ENCODE assay signal across 8 cellular contexts in genomic region chr5:177132504-177133118, GRCh38. TPM values are rescaled to one million over a fixed set of nuclear protein-coding genes. Genes with fewer than 3 reads are reported as not detected.
DNase-seq lines count a peak whose midpoint lies in the region; ATAC-seq and TF ChIP-seq lines count a peak whose summit lies in the region.

No MANE protein-coding gene starts in this region.

- peaks cover 9% of the 10 kb centered on the region for H3K36me3 Mint-ChIP-seq in T-cell
- peaks cover 50% of the 10 kb centered on the region for H3K36me3 Mint-ChIP-seq in effector memory CD8-positive, alpha-beta T cell (ENCODE audit: insufficient read depth)

- peak overlapping the region; percentile 85 to 93 for H3K27ac ChIP-seq in tibial artery

- CTCF ChIA-PET in T-cell (lab: Charles Lee), result no interaction called here

- peak; percentile 8 for ATAC-seq in GM21381 (IDR thresholded peaks at IDR 0.05; ENCODE audit: unreplicated experiment)
- peak; percentile 11 to 50 (median 30) for ATAC-seq in T-cell (replicated peaks in 1 of 4)
- peak; percentile 44 for ATAC-seq in effector memory CD8-positive, alpha-beta T cell (replicated peaks)
- peak; percentile 11 for ATAC-seq in mucosa of descending colon

- peak overlapping the region; percentile 25 to 84 (median 63) for H3K4me3 Mint-ChIP-seq in T-cell
- peak overlapping the region; percentile 82 to 84 for H3K4me3 Mint-ChIP-seq in effector memory CD8-positive, alpha-beta T cell

- peak overlapping the region; percentile 52 to 75 for H3K27ac Mint-ChIP-seq in T-cell
- H3K27ac Mint-ChIP-seq in effector memory CD8-positive, alpha-beta T cell, result peak overlapping the region; percentile 85 to 88

- POLR2A ChIA-PET in T-cell (lab: Charles Lee), result no interaction called here

- intact Hi-C loops in mucosa of descending colon (cut with DNase I, micrococcal nuclease), result no loop called here
- intact Hi-C loops in tibial artery (cut with DNase I; ENCODE audit: low total_unique reads), result no loop called here

- H3K27me3 Mint-ChIP-seq in T-cell, result no peaks in the 10 kb centered on the region
- no peaks in the 10 kb centered on the region for H3K27me3 Mint-ChIP-seq in effector memory CD8-positive, alpha-beta T cell

- no peaks in the 10 kb centered on the region for H3K9me3 ChIP-seq in mucosa of descending colon
- H3K9me3 ChIP-seq in tibial artery, result no peaks in the 10 kb centered on the region

- peaks cover 61 to 66% (median 61%) of the 10 kb centered on the region in 3 donors for H3K4me1 Mint-ChIP-seq in T-cell
- peaks cover 29 to 36% of the 10 kb centered on the region in 2 donors for H3K4me1 Mint-ChIP-seq in effector memory CD8-positive, alpha-beta T cell (ENCODE audit: low read depth in 2 of 2)

- H3K27me3 ChIP-seq in tibial artery, result no peaks in the 10 kb centered on the region

- no peak for TF ChIP-seq CTCF in mucosa of descending colon (IDR thresholded peaks at IDR 0.05)
- TF ChIP-seq CTCF in tibial artery (IDR thresholded peaks at IDR 0.05), result no peak

- H3K4me3 ChIP-seq in mucosa of descending colon (no peak overlapping the region), tibial artery (peak overlapping the region; percentile 64 to 87)

- H3K9me3 Mint-ChIP-seq in T-cell, result no peaks in the 10 kb centered on the region
- H3K9me3 Mint-ChIP-seq in effector memory CD8-positive, alpha-beta T cell, result no peaks in the 10 kb centered on the region

- peak; percentile 36 for DNase-seq in AG08396 (ENCODE audit: low spot score)
- DNase-seq in T-cell, result peak in 24 of 34 experiments; percentile 22 to 58 (median 38)
- DNase-seq in effector memory CD8-positive, alpha-beta T cell, result peak in 1 of 3 experiments; percentile 41
- peak in 1 of 3 donors; percentile 46 for DNase-seq in mucosa of descending colon
- DNase-seq in tibial artery, result peak in 1 of 2 donors; percentile 27
- DNase-seq in A172 (ENCODE audit: low spot score), result no peak
- no peak for DNase-seq in DMS153 treated with DMSO at 0.1 percent for 48 hours (lab: John Stamatoyannopoulos, UW; ENCODE audit: unreplicated experiment)

- H3K4me1 ChIP-seq in mucosa of descending colon (ENCODE audit: low read depth) (peaks cover 26% of the 10 kb centered on the region), tibial artery (peaks cover 0 to 42% (median 35%) of the 10 kb centered on the region in 4 donors)

- no peaks in the 10 kb centered on the region for H3K36me3 ChIP-seq in mucosa of descending colon (ENCODE audit: low read depth)
- H3K36me3 ChIP-seq in tibial artery, result peaks cover 9 to 15% (median 12%) of the 10 kb centered on the region in 3 donors

RNA-seq across cellular contexts. Expression of gene NSD1, which starts 1.0 kb away (rescaled TPM):
- total RNA-seq in T-cell (100 to 1,000 TPM in 3 of 5 donors, 10 to 100 TPM in 2; 89.5 to 113 (median 103) TPM), mucosa of descending colon (100 to 1,000 TPM in 1 of 3 donors, 10 to 100 TPM in 2; 59.3 to 103 (median 69.7) TPM)
- total RNA-seq in A172 (2014; rRNA removed; shearing (Covaris generic)), result 39.9 and 48.6 TPM in 2 replicates

RNA-seq across cellular contexts. Expression of gene FGFR4, which starts 45.9 kb away (rescaled TPM):
- 1 to 10 TPM; 1.6 to 5.1 (median 3.2) TPM for total RNA-seq in T-cell
- total RNA-seq in mucosa of descending colon, result 10 to 100 TPM; 25.3 to 60.3 (median 28.9) TPM
- total RNA-seq in A172 (2014; rRNA removed; shearing (Covaris generic)), result 9.1 and 10.7 TPM in 2 replicates

Comparison
In these comparisons a context has a peak if more than half of its experiments do, and no peak if none do; other contexts are left out.
1. DNase-seq: peak in AG08396 (single experiment) and T-cell (24 of 34); none in A172 (single experiment) and DMS153 treated with DMSO at 0.1 percent for 48 hours (single experiment).
2. Peak in every context shown above with its lines, with median percentiles within 50 percentile points of each other: ATAC-seq.